ENCODE assay signal across 15 cellular contexts in the genomic region with DNA sequence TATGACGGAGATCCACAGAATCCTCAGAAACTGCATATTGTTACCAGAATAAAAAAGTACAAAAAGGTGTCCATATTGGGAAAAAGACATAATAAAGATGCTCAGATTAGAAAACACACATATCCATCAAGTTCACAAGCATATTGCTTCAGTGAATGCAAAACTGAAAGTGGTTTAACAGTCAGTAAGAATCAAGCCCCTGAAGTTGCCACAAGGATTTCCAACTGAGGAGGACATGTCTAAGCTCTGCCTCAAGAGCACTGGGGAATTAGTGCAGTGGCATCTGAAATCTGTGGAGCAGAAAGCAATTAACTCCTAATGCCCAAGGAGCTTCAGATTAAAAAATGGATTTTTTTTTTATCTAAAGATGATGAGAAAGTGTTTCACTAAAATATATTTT.
DNase-seq lines count a peak whose midpoint lies in the region; ATAC-seq and TF ChIP-seq lines count a peak whose summit lies in the region.
"Had no signal": no experiment of that assay in that cellular context is flagged by ENCODE, and none has a peak within 500 bp of the region (broad histone marks: within the 10 kb centered on the region; RNA-seq: fewer than 3 reads in every experiment).

No MANE protein-coding gene starts in this region.

- H3K9ac ChIP-seq in Loucy (ENCODE audit: low read depth, low read length, poor library complexity, severe bottlenecking) = no peak overlapping the region
- H3K9ac ChIP-seq: SK-N-SH had no signal

- no peak for TF ChIP-seq CTCF in Loucy (conservative IDR thresholded peaks at IDR 0.05; ENCODE audit: low read length)
- TF ChIP-seq CTCF in transverse colon (IDR thresholded peaks at IDR 0.05) = no peak
- TF ChIP-seq CTCF in uterus (IDR thresholded peaks at IDR 0.05) = no peak
- TF ChIP-seq CTCF in tibial nerve (IDR thresholded peaks at IDR 0.05) = no peak

- no peak overlapping the region for H2AFZ ChIP-seq in Loucy (ENCODE audit: low read length)

- 80 to 100% methylated on average over 1 of the region's 1 CpG for WGBS in transverse colon (ENCODE audit: low coverage in 1 of 2), 2 donors
- WGBS in tibial nerve, 2 donors = 92 to 93% methylated on average over 1 of the region's 1 CpG

- peak; percentile 37 for DNase-seq in D341Med (ENCODE audit: low spot score)
- DNase-seq in transverse colon = no peak
- no peak for DNase-seq in uterus
- no peak for DNase-seq in caudate nucleus (lab: John Stamatoyannopoulos, UW)
- DNase-seq in tibial nerve (ENCODE audit: low spot score in 2 of 2) = no peak
- DNase-seq: activated CD4-positive, CD25-positive, alpha-beta regulatory T cell; activated CD8-positive, alpha-beta memory T cell treated with anti-CD3 and anti-CD28 coated beads, Interleukin-2, amount 50 U/mL, for 48 hours; Calu3; NCI-H187; SK-N-SH; thyroid gland had no signal

- in situ Hi-C loops in transverse colon (cut with MboI; ENCODE audit: low pct_ligation_motif_present in 1 of 4, low pct_unique_long_range_greater_than_20kb in 1 of 4, low sequenced_read_pairs in 3 of 4) = no loop called here

- H3K9me2 ChIP-seq in Loucy (replicated peaks; ENCODE audit: low read depth, low read length) = no peaks in the 10 kb centered on the region
- H3K9me2 ChIP-seq: SK-N-SH had no signal

- H3K27me3 ChIP-seq in Loucy (ENCODE audit: insufficient read depth, low read length, poor library complexity, severe bottlenecking) = no peaks in the 10 kb centered on the region
- no peaks in the 10 kb centered on the region for H3K27me3 ChIP-seq in transverse colon
- no peaks in the 10 kb centered on the region for H3K27me3 ChIP-seq in uterus
- no peaks in the 10 kb centered on the region for H3K27me3 ChIP-seq in tibial nerve
- H3K27me3 ChIP-seq: cardiac muscle cell, thyroid gland had no signal

- H3K4me2 ChIP-seq in Loucy (ENCODE audit: low read depth, low read length, poor library complexity, severe bottlenecking) = peak overlapping the region; percentile 19
- H3K4me2 ChIP-seq: SK-N-SH had no signal

- TF ChIP-seq EP300 in transverse colon (IDR thresholded peaks at IDR 0.05; ENCODE audit: low read depth) (no peak), tibial nerve (IDR thresholded peaks at IDR 0.05) (no peak)

- no peak overlapping the region for H3K27ac ChIP-seq in transverse colon
- no peak overlapping the region for H3K27ac ChIP-seq in uterus
- no peak overlapping the region for H3K27ac ChIP-seq in caudate nucleus (ENCODE audit: low read depth, low read length)
- no peak overlapping the region for H3K27ac ChIP-seq in tibial nerve
- H3K27ac ChIP-seq: cardiac muscle cell, thyroid gland had no signal

- no peaks in the 10 kb centered on the region for H4K20me1 ChIP-seq in Loucy (ENCODE audit: insufficient read depth, low read length, poor library complexity, severe bottlenecking)

- TF ChIP-seq POLR2A in transverse colon (IDR thresholded peaks at IDR 0.05) = no peak
- no peak for TF ChIP-seq POLR2A in uterus (IDR thresholded peaks at IDR 0.05)
- no peak for TF ChIP-seq POLR2A in tibial nerve (IDR thresholded peaks at IDR 0.05)

- ATAC-seq in GM19023 (IDR thresholded peaks at IDR 0.05; ENCODE audit: unreplicated experiment) (peak; percentile 59), HG02885 (IDR thresholded peaks at IDR 0.05; ENCODE audit: poor library complexity, unreplicated experiment) (peak; percentile 74)

- H3K4me1 ChIP-seq in Loucy (ENCODE audit: insufficient read depth, low read length, poor library complexity, severe bottlenecking) (peaks cover under 1% of the 10 kb centered on the region), transverse colon (no peaks in the 10 kb centered on the region), uterus (no peaks in the 10 kb centered on the region), tibial nerve (peaks cover 0 to 6% (median 0%) of the 10 kb centered on the region in 4 donors)
- H3K4me1 ChIP-seq: thyroid gland had no signal

- no peaks in the 10 kb centered on the region for H3F3A ChIP-seq in Loucy (ENCODE audit: low read depth)

- intact Hi-C loops in transverse colon (cut with DNase I; ENCODE audit: low total_unique reads) (no loop called here), uterus (cut with DNase I; ENCODE audit: low total_unique reads) (no loop called here)

- H3K4me3 ChIP-seq in Loucy (ENCODE audit: low read length, poor library complexity, severe bottlenecking) = no peak overlapping the region
- H3K4me3 ChIP-seq in transverse colon = no peak overlapping the region
- H3K4me3 ChIP-seq in uterus = no peak overlapping the region
- H3K4me3 ChIP-seq in tibial nerve = no peak overlapping the region
- H3K4me3 ChIP-seq: cardiac muscle cell, thyroid gland had no signal

- H3K9me3 ChIP-seq in Loucy (ENCODE audit: insufficient read depth, low read depth, low read length) (no peaks in the 10 kb centered on the region), transverse colon (no peaks in the 10 kb centered on the region), uterus (no peaks in the 10 kb centered on the region), tibial nerve (no peaks in the 10 kb centered on the region)
- H3K9me3 ChIP-seq: SK-N-SH, thyroid gland had no signal

- H3K36me3 ChIP-seq in Loucy (ENCODE audit: insufficient read depth, low read length) = peaks cover 6% of the 10 kb centered on the region; the same call in 1 of the 2 replicates
- no peaks in the 10 kb centered on the region for H3K36me3 ChIP-seq in transverse colon
- H3K36me3 ChIP-seq in uterus = no peaks in the 10 kb centered on the region
- peaks cover 0 to 23% (median 0%) of the 10 kb centered on the region in 3 donors for H3K36me3 ChIP-seq in tibial nerve

- no peaks in the 10 kb centered on the region for H3K79me2 ChIP-seq in Loucy (ENCODE audit: insufficient read depth, low read length)
